10 cellular contexts compared by ENCODE assay signal in the genomic region with DNA sequence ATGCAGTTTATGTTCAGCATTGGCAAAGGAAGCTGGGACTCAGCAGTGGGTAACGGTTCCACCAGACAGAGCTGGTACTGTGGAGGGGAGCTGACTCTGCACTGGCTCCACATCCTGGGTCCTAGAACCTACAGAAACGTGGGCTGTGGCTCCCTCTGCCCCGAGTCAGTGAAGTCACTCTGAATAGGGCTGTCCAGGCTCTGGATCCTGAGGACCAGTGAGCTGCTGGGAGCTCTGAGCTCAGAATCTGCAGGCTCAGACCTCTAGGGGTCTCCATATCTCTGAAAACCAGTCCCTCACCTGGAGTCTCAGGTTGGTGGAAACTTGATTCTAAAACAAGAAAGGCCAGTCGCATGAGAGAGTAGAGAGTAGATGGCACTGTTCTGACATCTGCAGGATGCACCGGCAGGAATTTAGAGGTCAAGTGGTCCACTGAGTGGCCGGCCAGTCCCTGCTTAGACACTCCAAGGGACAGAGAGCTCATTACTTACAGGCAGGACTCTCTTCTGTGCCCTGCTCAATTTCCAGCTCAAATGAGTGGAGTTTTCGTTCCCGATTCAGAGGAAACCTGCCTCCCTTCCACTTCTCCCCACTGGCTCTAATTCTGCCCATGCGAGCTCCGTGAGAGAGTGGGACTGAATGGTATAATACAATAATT. TPM values are rescaled to one million over a fixed set of nuclear protein-coding genes. Genes with fewer than 3 reads are reported as not detected.
DNase-seq lines count a peak whose midpoint lies in the region; ATAC-seq lines count a peak whose summit lies in the region.
"Had no signal": no experiment of that assay in that cellular context is flagged by ENCODE, and none has a peak within 500 bp of the region (broad histone marks: within the 10 kb centered on the region; RNA-seq: fewer than 3 reads in every experiment).

No MANE protein-coding gene starts in this region.

- H3K27ac Mint-ChIP-seq in stimulated activated naive B cell treated with anti-CD40 and anti-IgM and Interleukin-4, amounts not matched to agents 10 μg/mL and 1 μg/mL and 100 μg/mL, for 72 hours = no peak overlapping the region
- no peak overlapping the region for H3K27ac Mint-ChIP-seq in T-helper 17 cell
- H3K27ac Mint-ChIP-seq: activated naive CD4-positive, alpha-beta T cell treated with anti-CD3 and anti-CD28 coated beads, Interleukin-2, amount 10 ng/mL, durations not matched to agents 7 days and 5 days had no signal

- peaks cover 0 to 6% of the 10 kb centered on the region in 2 donors for H3K4me1 Mint-ChIP-seq in stimulated activated naive B cell treated with anti-CD40 and anti-IgM and Interleukin-4, amounts not matched to agents 10 μg/mL and 1 μg/mL and 100 μg/mL, for 72 hours
- H3K4me1 Mint-ChIP-seq in T-helper 17 cell = peaks cover 3% of the 10 kb centered on the region

- H3K9me3 Mint-ChIP-seq in stimulated activated naive B cell treated with anti-CD40 and anti-IgM and Interleukin-4, amounts not matched to agents 10 μg/mL and 1 μg/mL and 100 μg/mL, for 72 hours = peaks cover 7 to 9% of the 10 kb centered on the region in 2 donors

- DNase-seq in SHP77 (lab: John Stamatoyannopoulos, UW) = peak; percentile 3 to 35
- DNase-seq in SHP77 treated with DMSO at 0.1 percent for 48 hours (lab: John Stamatoyannopoulos, UW) = no peak
- peak; percentile 41 for DNase-seq in NCI-H82 (lab: John Stamatoyannopoulos, UW)
- no peak for DNase-seq in stimulated activated naive B cell treated with anti-CD40 and anti-IgM and Interleukin-4, amounts not matched to agents 10 μg/mL and 1 μg/mL and 100 μg/mL, for 72 hours
- no peak for DNase-seq in UCSD-AML1 (lab: John Stamatoyannopoulos, UW; ENCODE audit: unreplicated experiment)
- no peak for DNase-seq in T-helper 17 cell
- DNase-seq: activated naive CD4-positive, alpha-beta T cell treated with anti-CD3 and anti-CD28 coated beads, Interleukin-2, amount 10 ng/mL, durations not matched to agents 7 days and 5 days; stimulated activated CD4-positive, alpha-beta T cell treated with anti-CD3 and anti-CD28 coated beads, Interleukin-1b, Interleukin-23, amount 100 ng/mL, for 48 hours had no signal

- H3K4me3 Mint-ChIP-seq in stimulated activated naive B cell treated with anti-CD40 and anti-IgM and Interleukin-4, amounts not matched to agents 10 μg/mL and 1 μg/mL and 100 μg/mL, for 72 hours = no peak overlapping the region
- no peak overlapping the region for H3K4me3 Mint-ChIP-seq in T-helper 17 cell
- H3K4me3 Mint-ChIP-seq: activated naive CD4-positive, alpha-beta T cell treated with anti-CD3 and anti-CD28 coated beads, Interleukin-2, amount 10 ng/mL, durations not matched to agents 7 days and 5 days had no signal

- ATAC-seq in esophagus mucosa (peak; percentile 4), T-helper 17 cell (no peak), GM21825 (IDR thresholded peaks at IDR 0.05; ENCODE audit: unreplicated experiment) (no peak)
- peak; percentile 44 to 64 for ATAC-seq in stimulated activated naive B cell treated with anti-CD40 and anti-IgM and Interleukin-4, amounts not matched to agents 10 μg/mL and 1 μg/mL and 100 μg/mL, for 72 hours (replicated peaks)

- H3K9me3 ChIP-seq in T-helper 17 cell (ENCODE audit: control insufficient read depth, low read length, poor library complexity, severe bottlenecking) = peaks cover 2% of the 10 kb centered on the region

- peaks cover 4 to 6% of the 10 kb centered on the region in 2 donors for H3K36me3 Mint-ChIP-seq in stimulated activated naive B cell treated with anti-CD40 and anti-IgM and Interleukin-4, amounts not matched to agents 10 μg/mL and 1 μg/mL and 100 μg/mL, for 72 hours
- H3K36me3 Mint-ChIP-seq in T-helper 17 cell (ENCODE audit: low read depth) = peaks cover 3% of the 10 kb centered on the region

- peaks cover 12 to 73% of the 10 kb centered on the region in 2 donors for H3K27me3 Mint-ChIP-seq in stimulated activated naive B cell treated with anti-CD40 and anti-IgM and Interleukin-4, amounts not matched to agents 10 μg/mL and 1 μg/mL and 100 μg/mL, for 72 hours
- peaks cover 11% of the 10 kb centered on the region for H3K27me3 Mint-ChIP-seq in T-helper 17 cell

RNA-seq across cellular contexts. Expression of a gene that starts 18.6 kb away (rescaled TPM):
- total RNA-seq in esophagus mucosa = 0.04 TPM
- not detected for total RNA-seq in T-helper 17 cell

RNA-seq across cellular contexts. Expression of a gene that starts 31.9 kb away (rescaled TPM):
- total RNA-seq in esophagus mucosa = 158 TPM
- 10 to 100 TPM; 69.8 to 80.9 TPM for total RNA-seq in T-helper 17 cell

Comparison
In these comparisons a context has a peak if more than half of its experiments do, and no peak if none do; other contexts are left out.
1. DNase-seq: peak in SHP77 (2 of 2) and NCI-H82 (single experiment); none in SHP77 treated with DMSO at 0.1 percent for 48 hours (single experiment), stimulated activated naive B cell treated with anti-CD40 and anti-IgM and Interleukin-4, amounts not matched to agents 10 μg/mL and 1 μg/mL and 100 μg/mL, for 72 hours (single experiment), UCSD-AML1 (single experiment) and T-helper 17 cell (0 of 3).
2. ATAC-seq: peak in esophagus mucosa (single experiment) and stimulated activated naive B cell treated with anti-CD40 and anti-IgM and Interleukin-4, amounts not matched to agents 10 μg/mL and 1 μg/mL and 100 μg/mL, for 72 hours (2 of 2); none in T-helper 17 cell (single experiment) and GM21825 (single experiment).